In the genomic region with DNA sequence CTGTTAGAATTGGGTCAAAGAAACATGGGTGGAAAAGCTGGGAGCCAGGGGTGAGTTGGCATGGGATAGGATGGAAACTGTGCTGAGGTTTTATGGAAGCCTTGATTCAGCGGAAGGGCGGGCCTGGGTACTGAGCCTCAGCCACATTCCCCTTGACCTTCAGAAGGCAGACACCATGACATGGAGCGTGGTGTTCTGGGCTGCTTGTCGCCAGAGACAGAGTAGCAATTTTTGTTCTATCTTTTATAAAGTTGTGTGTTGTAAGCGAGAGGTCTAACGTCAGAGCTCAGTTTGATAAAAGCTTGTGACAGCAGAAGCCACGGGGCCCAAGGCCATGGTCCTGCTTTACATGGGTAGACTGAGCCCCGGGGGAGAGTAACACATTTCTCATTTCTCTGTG, we compare ENCODE assay signal across 3 cellular contexts. TPM values are rescaled to one million over a fixed set of nuclear protein-coding genes. Genes with fewer than 3 reads are reported as not detected.
"Had no signal": no experiment of that assay in that cellular context is flagged by ENCODE, and none has a peak within 500 bp of the region (broad histone marks: within the 10 kb centered on the region; RNA-seq: fewer than 3 reads in every experiment).

No MANE protein-coding gene starts in this region.

- H3K4me3 ChIP-seq: GM12878 had no signal

- ATAC-seq: GM12878 had no signal

- DNase-seq: GDM1, GF-D8 had no signal

RNA-seq across cellular contexts. Expression of a gene that starts 50.2 kb away (rescaled TPM):
- polyA plus RNA-seq: GM12878 had no signal
